In genomic region chr15:85704021-85704420, GRCh38 we compare ENCODE assay signal across 1 cellular context.
TF ChIP-seq lines count a peak whose summit lies in the region.

No MANE protein-coding gene starts in this region.

TF ChIP-seq in liver, 16 proteins besides CTCF, POLR2A, EP300 and RAD21 (continued from another document):
- TF ChIP-seq REST (IDR thresholded peaks at IDR 0.05) (no peak), HNF4A (conservative IDR thresholded peaks at IDR 0.05) (no peak), YY1 (IDR thresholded peaks at IDR 0.05) (no peak), GABPA (IDR thresholded peaks at IDR 0.05 in 1 of 2, conservative IDR thresholded peaks at IDR 0.05 in 1 of 2) (no peak), MAX (IDR thresholded peaks at IDR 0.05) (no peak), ZBTB33 (IDR thresholded peaks at IDR 0.05) (no peak), FOXA2 (IDR thresholded peaks at IDR 0.05) (no peak), ATF3 (IDR thresholded peaks at IDR 0.05) (no peak)
